Comparison of ENCODE assay signal across 1 cellular context in genomic region chr6:52598123-52598823, GRCh38.
TF ChIP-seq lines count a peak whose summit lies in the region.

No MANE protein-coding gene starts in this region.

TF ChIP-seq in HepG2, 621 proteins besides CTCF, POLR2A, EP300 and RAD21 (continued from another document and continues in another):
- peak; percentile 55; the same call in 1 of the 2 replicates for TF ChIP-seq ZBTB43 (CRISPR knock-in tag; conservative IDR thresholded peaks at IDR 0.05)
- 0 out of 2 replicates have a peak, but pooled peaks have one; percentile 58 for TF ChIP-seq NKX3-1 (CRISPR knock-in tag; IDR thresholded peaks at IDR 0.05)
- peak; percentile 99 for TF ChIP-seq ZNF710 (CRISPR knock-in tag; IDR thresholded peaks at IDR 0.05; ENCODE audit: borderline replicate concordance)
- no peak; the same call in 1 of the 2 replicates for TF ChIP-seq ATF6 (CRISPR knock-in tag; conservative IDR thresholded peaks at IDR 0.05)
- TF ChIP-seq ZBTB26 (CRISPR knock-in tag; IDR thresholded peaks at IDR 0.05; ENCODE audit: borderline replicate concordance) = no peak; the same call in 1 of the 2 replicates
- no peak for TF ChIP-seq SNRNP70 (IDR thresholded peaks at IDR 0.05; ENCODE audit: low read depth, low read length)
- no peak for TF ChIP-seq NR2F1 (CRISPR knock-in tag; IDR thresholded peaks at IDR 0.05)
- TF ChIP-seq HMG20A (CRISPR knock-in tag; IDR thresholded peaks at IDR 0.05; ENCODE audit: borderline replicate concordance) = peak; percentile 78
- peak; percentile 95; the same call in 1 of the 2 replicates for TF ChIP-seq BRCA1 (CRISPR knock-in tag; IDR thresholded peaks at IDR 0.05)
- peak; percentile 68 for TF ChIP-seq CEBPG (CRISPR knock-in tag; IDR thresholded peaks at IDR 0.05)
- TF ChIP-seq ASH2L (IDR thresholded peaks at IDR 0.05; ENCODE audit: insufficient read length, low read depth, low read length) = peak; percentile 99
- TF ChIP-seq ETV5 (CRISPR knock-in tag; IDR thresholded peaks at IDR 0.05; ENCODE audit: borderline replicate concordance) = peak; percentile 73; the same call in 1 of the 2 replicates
- peak; percentile 90; the same call in 1 of the 2 replicates for TF ChIP-seq ZSCAN9 (CRISPR knock-in tag; IDR thresholded peaks at IDR 0.05; ENCODE audit: borderline replicate concordance)
- no peak for TF ChIP-seq ZNF570 (CRISPR knock-in tag; IDR thresholded peaks at IDR 0.05; ENCODE audit: borderline replicate concordance)
- TF ChIP-seq ZNF75D (CRISPR knock-in tag; IDR thresholded peaks at IDR 0.05; ENCODE audit: borderline replicate concordance) = no peak
- no peak for TF ChIP-seq ZFYVE20 (CRISPR knock-in tag; IDR thresholded peaks at IDR 0.05; ENCODE audit: borderline replicate concordance, low read depth)
- TF ChIP-seq TSC22D2 (CRISPR knock-in tag; IDR thresholded peaks at IDR 0.05; ENCODE audit: borderline replicate concordance) = no peak
- TF ChIP-seq ETV6 (CRISPR knock-in tag; conservative IDR thresholded peaks at IDR 0.05) = no peak; the same call in 1 of the 2 replicates
- TF ChIP-seq XRCC5 (optimal IDR thresholded peaks at IDR 0.05; ENCODE audit: low read length) = peak; percentile 97
- no peak for TF ChIP-seq ZNF674 (CRISPR knock-in tag; IDR thresholded peaks at IDR 0.05; ENCODE audit: low read depth)
- peak; percentile 81; the same call in 1 of the 2 replicates for TF ChIP-seq MIER3 (CRISPR knock-in tag; IDR thresholded peaks at IDR 0.05; ENCODE audit: borderline replicate concordance)
- peak; percentile 87; the same call in 1 of the 2 replicates for TF ChIP-seq ARID2 (CRISPR knock-in tag; IDR thresholded peaks at IDR 0.05; ENCODE audit: borderline replicate concordance)
- no peak for TF ChIP-seq CERS6 (CRISPR knock-in tag; IDR thresholded peaks at IDR 0.05)
- peak; percentile 96 for TF ChIP-seq SALL1 (CRISPR knock-in tag; IDR thresholded peaks at IDR 0.05)
- TF ChIP-seq ZNF713 (CRISPR knock-in tag; IDR thresholded peaks at IDR 0.05) = peak; percentile 67; the same call in 1 of the 2 replicates
- TF ChIP-seq ZNF383 (CRISPR knock-in tag; IDR thresholded peaks at IDR 0.05; ENCODE audit: borderline replicate concordance) = 0 out of 2 replicates have a peak, but pooled peaks have one; percentile 89
- TF ChIP-seq RNF2 (conservative IDR thresholded peaks at IDR 0.05; ENCODE audit: low read depth) = 0 out of 2 replicates have a peak, but pooled peaks have one; percentile 22
- TF ChIP-seq TFE3 (CRISPR knock-in tag; IDR thresholded peaks at IDR 0.05) = peak; percentile 40; the same call in 1 of the 2 replicates
- peak; percentile 90; the same call in 1 of the 2 replicates for TF ChIP-seq ZFP1 (CRISPR knock-in tag; IDR thresholded peaks at IDR 0.05)
- peak; percentile 54; the same call in 1 of the 2 replicates for TF ChIP-seq THRA (CRISPR knock-in tag; IDR thresholded peaks at IDR 0.05; ENCODE audit: borderline replicate concordance)
- no peak; the same call in 1 of the 2 replicates for TF ChIP-seq ZSCAN25 (CRISPR knock-in tag; IDR thresholded peaks at IDR 0.05)
- TF ChIP-seq ZNF605 (CRISPR knock-in tag; IDR thresholded peaks at IDR 0.05) = peak; percentile 83
- TF ChIP-seq REL (CRISPR knock-in tag; conservative IDR thresholded peaks at IDR 0.05) = no peak
- no peak; the same call in none of the 2 replicates for TF ChIP-seq NFKBIZ (CRISPR knock-in tag; IDR thresholded peaks at IDR 0.05)
- no peak for TF ChIP-seq ZNF326 (CRISPR knock-in tag; IDR thresholded peaks at IDR 0.05; ENCODE audit: borderline replicate concordance)
- TF ChIP-seq ZFAT (CRISPR knock-in tag; conservative IDR thresholded peaks at IDR 0.05) = no peak
- 0 out of 2 replicates have a peak, but pooled peaks have one; percentile 13 for TF ChIP-seq NFIB (CRISPR knock-in tag; IDR thresholded peaks at IDR 0.05; ENCODE audit: borderline replicate concordance)
- no peak for TF ChIP-seq ZNF749 (CRISPR knock-in tag; IDR thresholded peaks at IDR 0.05; ENCODE audit: borderline replicate concordance)
- TF ChIP-seq ZNF772 (CRISPR knock-in tag; IDR thresholded peaks at IDR 0.05) = peak; percentile 93
- TF ChIP-seq CREB1 (IDR thresholded peaks at IDR 0.05) = peak; percentile 93
- peak; percentile 98 for TF ChIP-seq CREB1 (CRISPR knock-in tag; IDR thresholded peaks at IDR 0.05)
- TF ChIP-seq ZNF333 (CRISPR knock-in tag; IDR thresholded peaks at IDR 0.05; ENCODE audit: borderline replicate concordance) = peak; percentile 65; the same call in 1 of the 2 replicates
- TF ChIP-seq XBP1 (CRISPR knock-in tag; IDR thresholded peaks at IDR 0.05) = peak; percentile 51; the same call in 1 of the 2 replicates
- no peak for TF ChIP-seq ZBTB7A (CRISPR knock-in tag; IDR thresholded peaks at IDR 0.05)
- TF ChIP-seq ZNF770 (CRISPR knock-in tag; IDR thresholded peaks at IDR 0.05) = peak; percentile 37; the same call in 1 of the 2 replicates
- TF ChIP-seq ZBTB3 (CRISPR knock-in tag; IDR thresholded peaks at IDR 0.05; ENCODE audit: borderline replicate concordance, low read depth) = peak; percentile 96
- peak; percentile 83; the same call in 1 of the 2 replicates for TF ChIP-seq CSRNP1 (CRISPR knock-in tag; IDR thresholded peaks at IDR 0.05)
- TF ChIP-seq GLMP (CRISPR knock-in tag; IDR thresholded peaks at IDR 0.05; ENCODE audit: borderline replicate concordance) = no peak
- no peak; the same call in 1 of the 2 replicates for TF ChIP-seq THAP7 (CRISPR knock-in tag; IDR thresholded peaks at IDR 0.05)
- TF ChIP-seq ZNF160 (CRISPR knock-in tag; IDR thresholded peaks at IDR 0.05) = peak; percentile 33; the same call in 1 of the 2 replicates
